ENCODE assay signal across 18 cellular contexts in the genomic region with DNA sequence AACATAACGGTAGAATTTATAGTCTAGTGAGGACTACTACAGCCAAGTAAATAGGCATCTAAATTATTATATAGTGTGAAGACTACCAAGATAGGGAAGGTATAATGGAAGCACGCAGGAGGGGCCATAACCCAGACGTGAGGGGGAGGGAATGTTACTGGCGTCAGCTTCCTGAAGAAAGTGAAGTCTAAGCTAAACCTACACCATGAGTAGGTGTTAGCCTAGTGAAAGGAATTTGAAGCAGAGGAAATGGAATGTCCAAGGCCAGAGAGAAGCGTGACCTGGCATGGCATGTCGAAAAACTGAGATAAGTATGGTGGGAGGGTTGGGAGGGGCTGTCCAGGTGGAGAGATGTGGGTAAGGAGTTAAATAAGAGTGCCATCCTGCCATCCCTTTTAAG.
DNase-seq lines count a peak whose midpoint lies in the region; TF ChIP-seq lines count a peak whose summit lies in the region.
"Had no signal": no experiment of that assay in that cellular context is flagged by ENCODE, and none has a peak within 500 bp of the region (broad histone marks: within the 10 kb centered on the region; RNA-seq: fewer than 3 reads in every experiment).

No MANE protein-coding gene starts in this region.

- no peak overlapping the region for H3K4me3 ChIP-seq in mammary epithelial cell (replicated peaks in 1 of 3; ENCODE audit: insufficient read depth in 1 of 3, low read depth in 2 of 3, low read length in 3 of 3)
- H3K4me3 ChIP-seq: BLaER1, GM12878, GM23248, HAP-1 had no signal

- H3K4me3 Mint-ChIP-seq in MCF 10A (ENCODE audit: unreplicated experiment): no peak overlapping the region
- no peak overlapping the region for H3K4me3 Mint-ChIP-seq in nephron
- H3K4me3 Mint-ChIP-seq: CD14-positive monocyte; CD4-positive, alpha-beta memory T cell had no signal

- no peaks in the 10 kb centered on the region for H3K27me3 ChIP-seq in mammary epithelial cell (ENCODE audit: insufficient read depth, low read length)
- H3K27me3 ChIP-seq: BLaER1 had no signal

- in situ Hi-C loops in mammary epithelial cell (cut with MboI; ENCODE audit: low sequenced_read_pairs in 2 of 2): no loop called here

- H3K27ac Mint-ChIP-seq in MCF 10A (ENCODE audit: low read depth, unreplicated experiment): no peak overlapping the region
- peak overlapping the region in 2 of 3 experiments; percentile 81 to 83 for H3K27ac Mint-ChIP-seq in nephron
- H3K27ac Mint-ChIP-seq: CD14-positive monocyte; CD4-positive, alpha-beta memory T cell had no signal

- dilution Hi-C loops in mammary epithelial cell (cut with HindIII; ENCODE audit: low sequenced_read_pairs): no loop called here

- H3K36me3 Mint-ChIP-seq in MCF 10A (ENCODE audit: insufficient read depth, unreplicated experiment) (no peaks in the 10 kb centered on the region), nephron (ENCODE audit: low read depth) (no peaks in the 10 kb centered on the region)
- H3K36me3 Mint-ChIP-seq: CD14-positive monocyte; CD4-positive, alpha-beta memory T cell had no signal

- TF ChIP-seq CTCF in mammary epithelial cell (conservative IDR thresholded peaks at IDR 0.05 in 1 of 2, IDR thresholded peaks at IDR 0.05 in 1 of 2; ENCODE audit: extremely low read depth in 1 of 2, insufficient read depth in 1 of 2, low read depth in 1 of 2, low read length in 2 of 2) (no peak), MCF 10A (IDR thresholded peaks at IDR 0.05; ENCODE audit: unreplicated experiment) (no peak), nephron (IDR thresholded peaks at IDR 0.05; ENCODE audit: unreplicated experiment in 3 of 3) (no peak)

- no peaks in the 10 kb centered on the region for H3K9me3 ChIP-seq in mammary epithelial cell (replicated peaks; ENCODE audit: insufficient read depth, low read length)
- H3K9me3 ChIP-seq: BLaER1, HAP-1 had no signal

- BruUV-seq in mammary epithelial cell (replicated peaks; lab: Mats Ljungman, UMichigan) (no TSS peak), MCF 10A (replicated peaks; lab: Mats Ljungman, UMichigan) (no TSS peak)

- no peak overlapping the region for H3K27ac ChIP-seq in mammary epithelial cell (ENCODE audit: insufficient read depth, low read depth, low read length)
- H3K27ac ChIP-seq: BLaER1, GM23248, HL-60 had no signal

- no peaks in the 10 kb centered on the region for H3K4me1 ChIP-seq in mammary epithelial cell (ENCODE audit: insufficient read depth, low read length)

- H3K9me3 Mint-ChIP-seq in MCF 10A (ENCODE audit: unreplicated experiment) (no peaks in the 10 kb centered on the region), nephron (peaks cover 5% of the 10 kb centered on the region)

- H3K4me2 ChIP-seq in mammary epithelial cell (ENCODE audit: insufficient read depth, low read depth, low read length): no peak overlapping the region
- H3K4me2 ChIP-seq: BLaER1 had no signal

- no peaks in the 10 kb centered on the region for H3K27me3 Mint-ChIP-seq in MCF 10A (ENCODE audit: insufficient read depth, unreplicated experiment)
- H3K27me3 Mint-ChIP-seq in nephron (ENCODE audit: low read depth): no peaks in the 10 kb centered on the region
- H3K27me3 Mint-ChIP-seq: CD4-positive, alpha-beta memory T cell had no signal

- H3K36me3 ChIP-seq in mammary epithelial cell (ENCODE audit: insufficient read depth, low read length): no peaks in the 10 kb centered on the region
- H3K36me3 ChIP-seq: BLaER1, HAP-1 had no signal

- no peaks in the 10 kb centered on the region for H4K20me1 ChIP-seq in mammary epithelial cell (ENCODE audit: insufficient read depth, low read length)
- H4K20me1 ChIP-seq: BLaER1 had no signal

- CTCF ChIA-PET in mammary epithelial cell (lab: Charles Lee; ENCODE audit: low non-redundant PET) (no interaction called here), MCF 10A (lab: Yijun Ruan, JAX) (interaction anchor here (1.5 kb wide), 1 partner anchor 17 kb away, joined by 4 read pairs; no protein-coding TSS in a partner anchor)

- intact Hi-C loops in mammary epithelial cell (cut with micrococcal nuclease) (no loop called here), MCF 10A (cut with micrococcal nuclease) (no loop called here)

- DNase-seq in mammary epithelial cell (no peak), MCF 10A (ENCODE audit: unreplicated experiment) (no peak), kidney glomerular epithelial cell (lab: John Stamatoyannopoulos, UW) (peak; percentile 9), renal cortical epithelial cell (ENCODE audit: low read depth) (peak; percentile 15), NCI-H1092 treated with DMSO at 0.1 percent for 48 hours (lab: John Stamatoyannopoulos, UW) (no peak), NCI-H510A treated with DMSO at 0.1 percent for 48 hours (lab: John Stamatoyannopoulos, UW) (no peak), COLO668 (lab: John Stamatoyannopoulos, UW; ENCODE audit: unreplicated experiment) (no peak)
- DNase-seq: 8988T; Calu3; CD4-positive, alpha-beta memory T cell; DMS79 treated with DMSO at 0.1 percent for 48 hours; GM23248 had no signal

- POLR2A ChIA-PET in MCF 10A (lab: Yijun Ruan, JAX): interaction anchor here (0.6 to 1.3 kb wide), 2 partner anchors 25 to 171 kb away, joined by 3 read pairs; no protein-coding TSS in a partner anchor

- peak overlapping the region; percentile 13 for H2AFZ ChIP-seq in mammary epithelial cell (ENCODE audit: low read depth, low read length)
- H2AFZ ChIP-seq: GM23248 had no signal

- H3K4me1 Mint-ChIP-seq in MCF 10A (ENCODE audit: insufficient read depth, unreplicated experiment): peaks cover 8% of the 10 kb centered on the region
- no peaks in the 10 kb centered on the region for H3K4me1 Mint-ChIP-seq in nephron
- H3K4me1 Mint-ChIP-seq: CD14-positive monocyte; CD4-positive, alpha-beta memory T cell had no signal

- H3K79me2 ChIP-seq in mammary epithelial cell (ENCODE audit: insufficient read depth, low read length): no peaks in the 10 kb centered on the region

- no peak overlapping the region for H3K9ac ChIP-seq in mammary epithelial cell (ENCODE audit: insufficient read depth, low read length)
- H3K9ac ChIP-seq: BLaER1, GM23248 had no signal

- 28% methylated on average over 6 of the region's 6 CpGs for WGBS in mammary epithelial cell (ENCODE audit: low coverage, missing lambda C conversion rate)

Comparison
In these comparisons a context has a peak if more than half of its experiments do, and no peak if none do; other contexts are left out.
1. DNase-seq: peak in kidney glomerular epithelial cell (single experiment) and renal cortical epithelial cell (single experiment); none in mammary epithelial cell (single experiment), MCF 10A (single experiment), NCI-H1092 treated with DMSO at 0.1 percent for 48 hours (single experiment), NCI-H510A treated with DMSO at 0.1 percent for 48 hours (single experiment) and COLO668 (single experiment).